8 cellular contexts compared by ENCODE assay signal in the genomic region with DNA sequence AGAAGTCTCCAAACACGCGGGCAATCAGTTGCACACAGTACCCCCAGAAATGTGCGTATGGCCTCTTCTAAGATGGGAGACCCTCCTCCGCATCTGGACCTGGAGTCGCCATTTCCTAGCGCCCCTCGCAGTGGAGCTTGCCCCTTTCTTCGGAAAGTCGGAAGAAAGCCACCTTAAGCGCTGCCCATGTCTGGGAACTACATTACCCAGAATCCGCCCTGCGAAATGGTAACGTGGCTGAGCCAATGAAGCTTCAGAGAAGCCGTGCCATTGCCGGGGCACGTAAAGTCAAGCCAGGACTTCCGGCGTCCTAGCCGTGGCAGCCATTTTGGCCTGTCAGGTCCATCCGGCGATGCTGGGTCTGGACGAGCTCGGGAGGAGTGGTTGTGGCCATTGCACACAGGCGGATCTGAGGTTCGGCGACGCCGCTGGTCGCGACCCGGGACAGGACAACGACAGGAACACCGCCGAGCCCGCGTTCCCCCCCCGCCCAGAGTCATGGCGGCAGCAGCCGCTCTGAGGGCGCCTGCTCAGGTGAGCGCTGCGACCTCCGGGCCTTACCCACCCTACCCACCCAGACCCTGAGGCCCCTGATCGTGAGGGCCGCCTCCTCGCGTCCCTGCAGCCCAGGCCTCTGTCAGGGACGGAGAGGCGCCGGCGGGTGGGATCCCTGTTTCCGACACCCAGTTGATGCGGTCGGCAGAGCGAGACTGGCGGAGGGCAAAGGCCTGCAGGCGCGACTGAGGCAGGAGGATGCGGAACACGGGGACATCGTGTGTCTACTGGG. TPM values are rescaled to one million over a fixed set of nuclear protein-coding genes. Genes with fewer than 3 reads are reported as not detected.
DNase-seq lines count a peak whose midpoint lies in the region; ATAC-seq and TF ChIP-seq lines count a peak whose summit lies in the region.

A gene (plus strand): TSS at position 332 of the 787 bp plus-strand sequence. CDS start 167 bp downstream, at position 499.

- H3K4me3 Mint-ChIP-seq in chondrocyte (ENCODE audit: unreplicated experiment): peak within 1 kb of the TSS; percentile 89

- peaks cover 20% of the 10 kb centered on the region for H3K36me3 Mint-ChIP-seq in chondrocyte (ENCODE audit: low read depth)

- H3K36me3 ChIP-seq in kidney epithelial cell (ENCODE audit: control insufficient read depth, insufficient read depth, low read length): no peaks in the 10 kb centered on the region

- H3K4me3 ChIP-seq in kidney epithelial cell (ENCODE audit: low read depth, low read length): peak within 1 kb of the TSS; percentile 89

- peak; percentile 91 for DNase-seq in ACHN
- peak; percentile 67 for DNase-seq in NCI-H446 treated with DMSO at 0.1 percent for 48 hours (lab: John Stamatoyannopoulos, UW)
- DNase-seq in activated CD4-positive, alpha-beta T cell treated with anti-CD3 and anti-CD28 coated beads for 24 hours (ENCODE audit: low read depth in 2 of 2): peak; percentile 71 to 73
- no peak for DNase-seq in chondrocyte (ENCODE audit: low spot score)
- peak; percentile 79 for DNase-seq in kidney epithelial cell (ENCODE audit: low read depth)
- DNase-seq in stimulated activated CD4-positive, alpha-beta T cell treated with anti-CD3 and anti-CD28 coated beads, Interleukin-1b, Interleukin-23, amount 100 ng/mL, for 1 hour (ENCODE audit: low read depth in 2 of 2): peak; percentile 60 to 62

- peaks cover 25% of the 10 kb centered on the region for H3K4me1 Mint-ChIP-seq in chondrocyte (ENCODE audit: low read depth)

- TF ChIP-seq CTCF in chondrocyte (IDR thresholded peaks at IDR 0.05): no peak
- no peak for TF ChIP-seq CTCF in kidney epithelial cell (IDR thresholded peaks at IDR 0.05; ENCODE audit: insufficient read depth, low read length, poor library complexity, severe bottlenecking)

- in situ Hi-C loops in ACHN (cut with HindIII; ENCODE audit: low pct_ligation_motif_present, low pct_unique_long_range_greater_than_20kb, low sequenced_read_pairs): no loop called here

- ATAC-seq in GM18868 (IDR thresholded peaks at IDR 0.05; ENCODE audit: unreplicated experiment): peak; percentile 99
- ATAC-seq in HG03108 (IDR thresholded peaks at IDR 0.05; ENCODE audit: unreplicated experiment): peak; percentile 99

- no peaks in the 10 kb centered on the region for H3K27me3 Mint-ChIP-seq in chondrocyte (ENCODE audit: low read depth)

- H3K27me3 ChIP-seq in kidney epithelial cell (ENCODE audit: control insufficient read depth, insufficient read depth, low read length): no peaks in the 10 kb centered on the region

- peaks cover 4% of the 10 kb centered on the region for H3K9me3 Mint-ChIP-seq in chondrocyte (ENCODE audit: low read depth)

- peak within 1 kb of the TSS; percentile 87 for H3K27ac Mint-ChIP-seq in chondrocyte (ENCODE audit: unreplicated experiment)

RNA-seq across cellular contexts. Expression of the gene that starts here (rescaled TPM):
- total RNA-seq in chondrocyte: 9.8 to 14.7 TPM (median 10.7 TPM) in 3 replicates
- 9.0 and 10.9 TPM in 2 replicates for total RNA-seq in kidney epithelial cell
